Comparison of ENCODE assay signal across 1 cellular context in the genomic region with DNA sequence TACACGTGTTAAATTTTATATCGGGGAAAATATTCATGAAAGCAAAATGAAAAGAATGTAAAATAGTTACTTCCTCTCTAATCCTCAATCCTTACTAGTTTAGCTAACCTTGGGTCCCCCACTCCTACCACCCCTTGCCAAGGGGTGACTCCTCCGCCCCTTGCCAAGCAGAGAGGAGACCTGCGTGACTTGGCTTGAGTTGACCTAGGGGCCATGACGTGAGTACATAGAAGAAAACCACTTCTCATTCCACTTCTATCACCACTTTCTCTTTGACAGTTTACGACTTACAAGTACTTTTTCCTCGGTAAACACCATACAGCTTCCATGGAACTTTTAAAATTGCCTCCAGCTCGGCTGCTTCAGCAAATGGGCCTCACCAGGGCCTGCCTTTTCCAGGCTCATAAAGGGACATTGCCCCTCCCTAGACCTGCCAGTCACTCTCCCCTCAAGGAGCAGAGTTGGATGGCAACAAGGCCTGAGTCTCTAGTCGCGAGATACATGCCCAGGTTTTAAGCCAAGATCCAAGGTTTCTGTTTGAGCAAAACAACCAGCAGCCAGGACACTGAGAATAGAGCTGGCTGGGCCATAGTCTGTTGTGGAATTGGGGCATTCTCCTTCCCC.
TF ChIP-seq lines count a peak whose summit lies in the region.

No MANE protein-coding gene starts in this region.

TF ChIP-seq in SK-N-SH treated with all-trans-retinoic acid at 6 μM for 48 hours, 23 proteins besides CTCF, POLR2A, EP300 and RAD21 (continued from another document):
- TF ChIP-seq TCF4 (CRISPR knock-in tag; IDR thresholded peaks at IDR 0.05; ENCODE audit: borderline replicate concordance) (no peak), ZNF70 (CRISPR knock-in tag; IDR thresholded peaks at IDR 0.05) (no peak), PPARA (CRISPR knock-in tag; IDR thresholded peaks at IDR 0.05; ENCODE audit: borderline replicate concordance) (no peak), ZFP30 (CRISPR knock-in tag; IDR thresholded peaks at IDR 0.05) (no peak)
- TF ChIP-seq, protein P1, sequence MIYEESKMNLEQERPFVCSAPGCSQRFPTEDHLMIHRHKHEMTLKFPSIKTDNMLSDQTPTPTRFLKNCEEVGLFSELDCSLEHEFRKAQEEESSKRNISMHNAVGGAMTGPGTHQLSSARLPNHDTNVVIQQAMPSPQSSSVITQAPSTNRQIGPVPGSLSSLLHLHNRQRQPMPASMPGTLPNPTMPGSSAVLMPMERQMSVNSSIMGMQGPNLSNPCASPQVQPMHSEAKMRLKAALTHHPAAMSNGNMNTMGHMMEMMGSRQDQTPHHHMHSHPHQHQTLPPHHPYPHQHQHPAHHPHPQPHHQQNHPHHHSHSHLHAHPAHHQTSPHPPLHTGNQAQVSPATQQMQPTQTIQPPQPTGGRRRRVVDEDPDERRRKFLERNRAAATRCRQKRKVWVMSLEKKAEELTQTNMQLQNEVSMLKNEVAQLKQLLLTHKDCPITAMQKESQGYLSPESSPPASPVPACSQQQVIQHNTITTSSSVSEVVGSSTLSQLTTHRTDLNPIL (CRISPR knock-in tag; IDR thresholded peaks at IDR 0.05; ENCODE audit: low read depth), result no peak
- TF ChIP-seq, protein P2, sequence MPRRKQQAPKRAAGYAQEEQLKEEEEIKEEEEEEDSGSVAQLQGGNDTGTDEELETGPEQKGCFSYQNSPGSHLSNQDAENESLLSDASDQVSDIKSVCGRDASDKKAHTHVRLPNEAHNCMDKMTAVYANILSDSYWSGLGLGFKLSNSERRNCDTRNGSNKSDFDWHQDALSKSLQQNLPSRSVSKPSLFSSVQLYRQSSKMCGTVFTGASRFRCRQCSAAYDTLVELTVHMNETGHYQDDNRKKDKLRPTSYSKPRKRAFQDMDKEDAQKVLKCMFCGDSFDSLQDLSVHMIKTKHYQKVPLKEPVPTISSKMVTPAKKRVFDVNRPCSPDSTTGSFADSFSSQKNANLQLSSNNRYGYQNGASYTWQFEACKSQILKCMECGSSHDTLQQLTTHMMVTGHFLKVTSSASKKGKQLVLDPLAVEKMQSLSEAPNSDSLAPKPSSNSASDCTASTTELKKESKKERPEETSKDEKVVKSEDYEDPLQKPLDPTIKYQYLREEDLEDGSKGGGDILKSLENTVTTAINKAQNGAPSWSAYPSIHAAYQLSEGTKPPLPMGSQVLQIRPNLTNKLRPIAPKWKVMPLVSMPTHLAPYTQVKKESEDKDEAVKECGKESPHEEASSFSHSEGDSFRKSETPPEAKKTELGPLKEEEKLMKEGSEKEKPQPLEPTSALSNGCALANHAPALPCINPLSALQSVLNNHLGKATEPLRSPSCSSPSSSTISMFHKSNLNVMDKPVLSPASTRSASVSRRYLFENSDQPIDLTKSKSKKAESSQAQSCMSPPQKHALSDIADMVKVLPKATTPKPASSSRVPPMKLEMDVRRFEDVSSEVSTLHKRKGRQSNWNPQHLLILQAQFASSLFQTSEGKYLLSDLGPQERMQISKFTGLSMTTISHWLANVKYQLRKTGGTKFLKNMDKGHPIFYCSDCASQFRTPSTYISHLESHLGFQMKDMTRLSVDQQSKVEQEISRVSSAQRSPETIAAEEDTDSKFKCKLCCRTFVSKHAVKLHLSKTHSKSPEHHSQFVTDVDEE (CRISPR knock-in tag; IDR thresholded peaks at IDR 0.05), result no peak
